Comparison of ENCODE assay signal across 8 cellular contexts in genomic region chr16:29667320-29667605, GRCh38. TPM values are rescaled to one million over a fixed set of nuclear protein-coding genes. Genes with fewer than 3 reads are reported as not detected.
DNase-seq lines count a peak whose midpoint lies in the region; ATAC-seq and TF ChIP-seq lines count a peak whose summit lies in the region.
"Not testable (repeated sequence)": the region's sequence is repeated elsewhere in the genome, so short reads cannot be mapped to it uniquely, and the experiment has no call there.

No MANE protein-coding gene starts in this region.

- H3K4me1 ChIP-seq in HUES48 (ENCODE audit: control insufficient read depth, insufficient read depth, low read length), result not testable (repeated sequence)
- H3K4me1 ChIP-seq in OCI-LY7 (ENCODE audit: insufficient read depth, low read length, poor library complexity, severe bottlenecking), result peaks cover 27% of the 10 kb centered on the region
- H3K4me1 ChIP-seq in iPS-15b (ENCODE audit: control insufficient read depth, insufficient read depth, low read length), result peaks cover 15% of the 10 kb centered on the region

- peak overlapping the region; percentile 99 for H3K4me2 ChIP-seq in OCI-LY7 (ENCODE audit: low read length)

- not testable (repeated sequence) for H4K20me1 ChIP-seq in OCI-LY7 (ENCODE audit: insufficient read depth, low read length)

- peak; percentile 68 for DNase-seq in CD1c-positive myeloid dendritic cell (ENCODE audit: extremely low spot score)
- DNase-seq in OCI-LY7 (ENCODE audit: low spot score); activated CD8-positive, alpha-beta T cell treated with anti-CD3 and anti-CD28 coated beads for 36 hours; activated naive CD8-positive, alpha-beta T cell treated with anti-CD3 and anti-CD28 coated beads, Interleukin-2, amount 50 U/mL, for 24 hours: not testable (repeated sequence)

- intact Hi-C loops in OCI-LY7 (cut with micrococcal nuclease; ENCODE audit: unreplicated experiment), result loop anchor here (10.0 kb wide), 1 partner anchor 62 kb away; no protein-coding TSS in a partner anchor
- intact Hi-C loops in activated CD8-positive, alpha-beta T cell treated with anti-CD3 and anti-CD28 coated beads for 36 hours (cut with micrococcal nuclease), result not testable (repeated sequence)

- not testable (repeated sequence) for H2AFZ ChIP-seq in OCI-LY7 (ENCODE audit: low read length)

- peaks cover 65% of the 10 kb centered on the region for H3K79me2 ChIP-seq in OCI-LY7 (ENCODE audit: insufficient read depth, low read depth, low read length)

- POLR2A ChIA-PET in OCI-LY7 (lab: Charles Lee), result interaction anchor here (0.6 kb wide), 1 partner anchor 28 kb away, joined by 3 read pairs; no protein-coding TSS in a partner anchor
- POLR2A ChIA-PET in activated CD8-positive, alpha-beta T cell treated with anti-CD3 and anti-CD28 coated beads for 36 hours (lab: Charles Lee), result interaction anchor here (0.6 to 3.5 kb wide), 6 partner anchors 12 to 90 kb away, joined by 3 to 10 read pairs (median 3); no protein-coding TSS in a partner anchor

- peaks cover 30% of the 10 kb centered on the region for H3K4me1 Mint-ChIP-seq in activated CD8-positive, alpha-beta T cell treated with anti-CD3 and anti-CD28 coated beads for 36 hours (ENCODE audit: low read depth)
- H3K4me1 Mint-ChIP-seq in activated naive CD8-positive, alpha-beta T cell treated with anti-CD3 and anti-CD28 coated beads, Interleukin-2, amount 50 U/mL, for 24 hours, result peaks cover 57% of the 10 kb centered on the region
- peaks cover 22% of the 10 kb centered on the region for H3K4me1 Mint-ChIP-seq in nephron
- H3K4me1 Mint-ChIP-seq in stimulated activated naive CD8-positive, alpha-beta T cell treated with anti-CD3 and anti-CD28 coated beads, Interleukin-15, Interleukin-2, amounts not matched to agents 100 ng/mL and 50 ng/mL, for 24 hours (ENCODE audit: low read depth), result peaks cover 76% of the 10 kb centered on the region

- peak overlapping the region; percentile 95 for H3K27ac Mint-ChIP-seq in activated CD8-positive, alpha-beta T cell treated with anti-CD3 and anti-CD28 coated beads for 36 hours
- not testable (repeated sequence) for H3K27ac Mint-ChIP-seq in activated naive CD8-positive, alpha-beta T cell treated with anti-CD3 and anti-CD28 coated beads, Interleukin-2, amount 50 U/mL, for 24 hours
- H3K27ac Mint-ChIP-seq in nephron, result peak overlapping the region; percentile 87 to 96 (median 95)
- peak overlapping the region; percentile 99 for H3K27ac Mint-ChIP-seq in stimulated activated naive CD8-positive, alpha-beta T cell treated with anti-CD3 and anti-CD28 coated beads, Interleukin-15, Interleukin-2, amounts not matched to agents 100 ng/mL and 50 ng/mL, for 24 hours

- H3K36me3 Mint-ChIP-seq in activated CD8-positive, alpha-beta T cell treated with anti-CD3 and anti-CD28 coated beads for 36 hours (ENCODE audit: low read depth), result peaks cover 55% of the 10 kb centered on the region
- peaks cover 44% of the 10 kb centered on the region for H3K36me3 Mint-ChIP-seq in activated naive CD8-positive, alpha-beta T cell treated with anti-CD3 and anti-CD28 coated beads, Interleukin-2, amount 50 U/mL, for 24 hours (ENCODE audit: low read depth)
- H3K36me3 Mint-ChIP-seq in nephron (ENCODE audit: low read depth), result not testable (repeated sequence)
- peaks cover 48% of the 10 kb centered on the region for H3K36me3 Mint-ChIP-seq in stimulated activated naive CD8-positive, alpha-beta T cell treated with anti-CD3 and anti-CD28 coated beads, Interleukin-15, Interleukin-2, amounts not matched to agents 100 ng/mL and 50 ng/mL, for 24 hours (ENCODE audit: low read depth)

- CTCF ChIA-PET in OCI-LY7 (lab: Charles Lee; ENCODE audit: unreplicated experiment), result interaction anchor here (0.5 kb wide), 1 partner anchor 36 kb away, joined by 3 read pairs; no protein-coding TSS in a partner anchor
- CTCF ChIA-PET in activated CD8-positive, alpha-beta T cell treated with anti-CD3 and anti-CD28 coated beads for 36 hours (lab: Charles Lee), result interaction anchor here (1.1 kb wide), 1 partner anchor 8 kb away, joined by 4 read pairs; no protein-coding TSS in a partner anchor

- H3K4me3 ChIP-seq in HUES48 (ENCODE audit: low read depth, low read length) (peak overlapping the region; percentile 35; the same call in 1 of the 2 replicates), OCI-LY7 (ENCODE audit: low read depth, low read length, poor library complexity, severe bottlenecking) (peak overlapping the region; percentile 78), iPS-15b (ENCODE audit: low read depth, low read length) (peak overlapping the region; percentile 48)

- not testable (repeated sequence) for H3K9me2 ChIP-seq in OCI-LY7 (ENCODE audit: insufficient read depth, low read length)

- not testable (repeated sequence) for H3K9ac ChIP-seq in HUES48 (ENCODE audit: low read depth, low read length); iPS-15b (ENCODE audit: low read depth, low read length)

- ATAC-seq in activated CD8-positive, alpha-beta T cell treated with anti-CD3 and anti-CD28 coated beads for 36 hours; activated naive CD8-positive, alpha-beta T cell treated with anti-CD3 and anti-CD28 coated beads, Interleukin-2, amount 50 U/mL, for 24 hours: not testable (repeated sequence)

- H3K36me3 ChIP-seq in HUES48 (ENCODE audit: control insufficient read depth, insufficient read depth, low read length); iPS-15b (ENCODE audit: control insufficient read depth, insufficient read depth, low read length): not testable (repeated sequence)
- H3K36me3 ChIP-seq in OCI-LY7 (ENCODE audit: insufficient read depth, low read length), result peaks cover 22% of the 10 kb centered on the region; the same call in 1 of the 2 replicates

- H3K4me3 Mint-ChIP-seq in activated CD8-positive, alpha-beta T cell treated with anti-CD3 and anti-CD28 coated beads for 36 hours, result peak overlapping the region; percentile 93
- H3K4me3 Mint-ChIP-seq in activated naive CD8-positive, alpha-beta T cell treated with anti-CD3 and anti-CD28 coated beads, Interleukin-2, amount 50 U/mL, for 24 hours, result peak overlapping the region; percentile 100
- peak overlapping the region; percentile 49 to 84 (median 79) for H3K4me3 Mint-ChIP-seq in nephron
- H3K4me3 Mint-ChIP-seq in stimulated activated naive CD8-positive, alpha-beta T cell treated with anti-CD3 and anti-CD28 coated beads, Interleukin-15, Interleukin-2, amounts not matched to agents 100 ng/mL and 50 ng/mL, for 24 hours, result peak overlapping the region; percentile 100

- not testable (repeated sequence) for H3K27me3 Mint-ChIP-seq in activated CD8-positive, alpha-beta T cell treated with anti-CD3 and anti-CD28 coated beads for 36 hours; activated naive CD8-positive, alpha-beta T cell treated with anti-CD3 and anti-CD28 coated beads, Interleukin-2, amount 50 U/mL, for 24 hours; nephron (ENCODE audit: low read depth); stimulated activated naive CD8-positive, alpha-beta T cell treated with anti-CD3 and anti-CD28 coated beads, Interleukin-15, Interleukin-2, amounts not matched to agents 100 ng/mL and 50 ng/mL, for 24 hours

- TF ChIP-seq CTCF in OCI-LY7 (conservative IDR thresholded peaks at IDR 0.05; ENCODE audit: low read length); activated CD8-positive, alpha-beta T cell treated with anti-CD3 and anti-CD28 coated beads for 36 hours (IDR thresholded peaks at IDR 0.05); nephron (IDR thresholded peaks at IDR 0.05; ENCODE audit: unreplicated experiment in 3 of 3): not testable (repeated sequence)

- not testable (repeated sequence) for H3K27me3 ChIP-seq in HUES48 (ENCODE audit: control insufficient read depth, insufficient read depth, low read length); iPS-15b (ENCODE audit: control insufficient read depth, insufficient read depth, low read length)

- H3K9me3 Mint-ChIP-seq in activated CD8-positive, alpha-beta T cell treated with anti-CD3 and anti-CD28 coated beads for 36 hours; activated naive CD8-positive, alpha-beta T cell treated with anti-CD3 and anti-CD28 coated beads, Interleukin-2, amount 50 U/mL, for 24 hours; nephron; stimulated activated naive CD8-positive, alpha-beta T cell treated with anti-CD3 and anti-CD28 coated beads, Interleukin-15, Interleukin-2, amounts not matched to agents 100 ng/mL and 50 ng/mL, for 24 hours: not testable (repeated sequence)

- not testable (repeated sequence) for H3K9me3 ChIP-seq in HUES48 (ENCODE audit: control insufficient read depth, insufficient read depth, low read length); OCI-LY7 (ENCODE audit: low read length); iPS-15b (ENCODE audit: control insufficient read depth, insufficient read depth, low read length)

- H3K27ac ChIP-seq in HUES48 (ENCODE audit: low read depth, low read length) (peak overlapping the region; percentile 84), OCI-LY7 (ENCODE audit: low read depth, low read length, poor library complexity, severe bottlenecking) (peak overlapping the region; percentile 81)

- BruUV-seq in OCI-LY7 (replicated peaks; lab: Mats Ljungman, UMichigan), result not testable (repeated sequence)

RNA-seq across cellular contexts. Expression of gene SPN, which starts 4.2 kb away (rescaled TPM):
- 43.6 and 59.4 TPM in 2 replicates for total RNA-seq in OCI-LY7 (2014; rRNA removed; shearing (Covaris generic))
- total RNA-seq in OCI-LY7 (2022), result 87.6 and 90.5 TPM in 2 replicates
- 100 to 1,000 TPM; 110 to 119 TPM for total RNA-seq in activated CD8-positive, alpha-beta T cell treated with anti-CD3 and anti-CD28 coated beads for 36 hours

RNA-seq across cellular contexts. Expression of gene QPRT, which starts 11.7 kb away (rescaled TPM):
- total RNA-seq in OCI-LY7 (2014; rRNA removed; shearing (Covaris generic)), result 9.4 and 10.6 TPM in 2 replicates
- 12.6 and 15.8 TPM in 2 replicates for total RNA-seq in OCI-LY7 (2022)
- total RNA-seq in activated CD8-positive, alpha-beta T cell treated with anti-CD3 and anti-CD28 coated beads for 36 hours, result 10 to 100 TPM in 1 of 2 experiments, 1 to 10 TPM in 1; 9.3 to 11.7 TPM
